ENCODE assay signal across 3 cellular contexts in the genomic region with DNA sequence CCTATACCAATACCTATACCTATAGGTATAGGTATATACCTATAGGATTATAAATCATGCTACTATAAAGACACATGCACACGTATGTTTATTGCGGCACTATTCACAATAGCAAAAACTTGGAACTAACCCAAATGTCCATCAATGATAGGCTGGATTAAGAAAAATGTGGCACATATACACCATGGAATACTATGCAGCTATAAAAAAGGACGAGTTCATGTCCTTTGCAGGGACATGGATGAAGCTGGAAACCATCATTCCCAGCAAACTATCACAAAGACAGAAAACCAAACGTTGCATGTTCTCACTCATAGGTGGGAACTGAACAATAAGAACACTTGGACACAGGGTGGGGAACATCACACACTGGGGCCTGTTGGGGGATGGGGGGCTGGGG. TPM values are rescaled to one million over a fixed set of nuclear protein-coding genes. Genes with fewer than 3 reads are reported as not detected.
"Had no signal": no experiment of that assay in that cellular context is flagged by ENCODE, and none has a peak within 500 bp of the region (broad histone marks: within the 10 kb centered on the region; RNA-seq: fewer than 3 reads in every experiment).

No MANE protein-coding gene starts in this region.

RNA-seq across cellular contexts. Expression of a gene that starts 32.7 kb away (rescaled TPM):
- total RNA-seq: LHCN-M2, MCF 10A, NCI-H460 had no signal
